9 cellular contexts compared by ENCODE assay signal in genomic region chr3:193190387-193190786, GRCh38. TPM values are rescaled to one million over a fixed set of nuclear protein-coding genes. Genes with fewer than 3 reads are reported as not detected.
DNase-seq lines count a peak whose midpoint lies in the region; TF ChIP-seq lines count a peak whose summit lies in the region.
"Had no signal": no experiment of that assay in that cellular context is flagged by ENCODE, and none has a peak within 500 bp of the region (broad histone marks: within the 10 kb centered on the region; RNA-seq: fewer than 3 reads in every experiment).

No MANE protein-coding gene starts in this region.

- CTCF ChIA-PET in RWPE1 (lab: Yijun Ruan, JAX): interaction anchor here (0.6 to 0.7 kb wide), 2 partner anchors 195 to 520 kb away, joined by 3 read pairs; no protein-coding TSS in a partner anchor

- intact Hi-C loops in spleen (cut with DNase I; ENCODE audit: low total_unique reads): no loop called here

- no peak overlapping the region for H4K8ac ChIP-seq in mesenchymal stem cell (ENCODE audit: low read length)

- H3K23ac ChIP-seq in mesenchymal stem cell (ENCODE audit: low read length in 2 of 2): no peak overlapping the region

- TF ChIP-seq CTCF in GM12865 (IDR thresholded peaks at IDR 0.05; ENCODE audit: insufficient read depth, low read depth, low read length, missing control alignments) (peak; percentile 34), astrocyte of the spinal cord (IDR thresholded peaks at IDR 0.05; ENCODE audit: low read depth, low read length) (peak; percentile 53), spleen (IDR thresholded peaks at IDR 0.05 in 8 of 11, conservative IDR thresholded peaks at IDR 0.05 in 3 of 11) (peak in 2 of 11 experiments; percentile 38 to 42), RWPE1 (conservative IDR thresholded peaks at IDR 0.05; ENCODE audit: low read depth) (no peak)

- no peak overlapping the region for H3K9ac ChIP-seq in mesenchymal stem cell (ENCODE audit: low read length)

- H4K91ac ChIP-seq in mesenchymal stem cell (ENCODE audit: low read length): no peak overlapping the region

- H3K4me1 ChIP-seq in HAP-1 (no peaks in the 10 kb centered on the region), mesenchymal stem cell (ENCODE audit: control insufficient read depth, insufficient read depth, low read depth, low read length) (no peaks in the 10 kb centered on the region), spleen (no peaks in the 10 kb centered on the region)
- H3K4me1 ChIP-seq: upper lobe of left lung had no signal

- H3K9me3 ChIP-seq in HAP-1 (no peaks in the 10 kb centered on the region), mesenchymal stem cell (ENCODE audit: control insufficient read depth, low read length) (no peaks in the 10 kb centered on the region), spleen (no peaks in the 10 kb centered on the region)
- H3K9me3 ChIP-seq: upper lobe of left lung had no signal

- H3K4ac ChIP-seq in mesenchymal stem cell (ENCODE audit: low read depth in 1 of 2, low read length in 2 of 2): no peak overlapping the region

- no peak for TF ChIP-seq POLR2A in spleen (IDR thresholded peaks at IDR 0.05)

- H2BK5ac ChIP-seq in mesenchymal stem cell (ENCODE audit: low read depth, low read length, poor library complexity, severe bottlenecking): no peak overlapping the region

- H3K4me2 ChIP-seq in mesenchymal stem cell (ENCODE audit: low read length, poor library complexity, severe bottlenecking): no peak overlapping the region

- no peak overlapping the region for H3K14ac ChIP-seq in mesenchymal stem cell (ENCODE audit: low read length in 2 of 2)

- H2BK12ac ChIP-seq in mesenchymal stem cell (ENCODE audit: low read length in 2 of 2): no peak overlapping the region

- H2AK5ac ChIP-seq in mesenchymal stem cell (ENCODE audit: low read length, severe bottlenecking): no peak overlapping the region

- POLR2A ChIA-PET in RWPE1 (lab: Yijun Ruan, JAX; ENCODE audit: low non-redundant PET): no interaction called here

- no peak overlapping the region for H2BK15ac ChIP-seq in mesenchymal stem cell (ENCODE audit: low read depth, poor library complexity, severe bottlenecking)

- no peaks in the 10 kb centered on the region for H3K79me1 ChIP-seq in mesenchymal stem cell (replicated peaks; ENCODE audit: low read length, poor library complexity, severe bottlenecking)

- H3K36me3 ChIP-seq in HAP-1 (replicated peaks) (no peaks in the 10 kb centered on the region), mesenchymal stem cell (ENCODE audit: control insufficient read depth in 1 of 2, insufficient read depth in 2 of 2, low read depth in 1 of 2, low read length in 2 of 2) (no peaks in the 10 kb centered on the region), spleen (no peaks in the 10 kb centered on the region)
- H3K36me3 ChIP-seq: upper lobe of left lung had no signal

- H3K4me3 ChIP-seq in GM12865 (ENCODE audit: low read depth, low read length) (no peak overlapping the region), HAP-1 (no peak overlapping the region), astrocyte of the spinal cord (ENCODE audit: low read depth, low read length) (no peak overlapping the region), mesenchymal stem cell (ENCODE audit: insufficient read depth in 1 of 2, low read depth in 1 of 2, low read length in 2 of 2) (no peak overlapping the region), spleen (no peak overlapping the region)
- H3K4me3 ChIP-seq: upper lobe of left lung had no signal

- H2AFZ ChIP-seq in mesenchymal stem cell (ENCODE audit: low read depth, low read length): no peak overlapping the region

- no peak overlapping the region for H3K27ac ChIP-seq in mesenchymal stem cell (ENCODE audit: low read length, poor library complexity, severe bottlenecking)
- no peak overlapping the region for H3K27ac ChIP-seq in spleen
- no peak overlapping the region for H3K27ac ChIP-seq in RWPE1
- H3K27ac ChIP-seq: upper lobe of left lung had no signal

- in situ Hi-C loops in HAP-1 (cut with MboI; ENCODE audit: low sequenced_read_pairs) (loop anchor here (25.0 kb wide), 1 partner anchor 372 kb away; the partner anchor contains the start of gene ATP13A4), astrocyte of the spinal cord (cut with HindIII; ENCODE audit: low sequenced_read_pairs) (no loop called here)

- DNase-seq in GM12865 (ENCODE audit: low read depth) (peak; percentile 48), HAP-1 (ENCODE audit: low spot score in 2 of 2) (peak; percentile 60 to 65), NCI-H2107 (lab: John Stamatoyannopoulos, UW) (peak; percentile 61), astrocyte of the spinal cord (ENCODE audit: low read depth, low spot score) (peak; percentile 21), mesenchymal stem cell (peak; percentile 10), EL (no peak), spleen (no peak), RWPE1 (ENCODE audit: low spot score) (no peak)

- no peaks in the 10 kb centered on the region for H3K27me3 ChIP-seq in HAP-1 (ENCODE audit: low read depth)
- peaks cover 0 to 7% of the 10 kb centered on the region in 2 experiments for H3K27me3 ChIP-seq in mesenchymal stem cell (ENCODE audit: control insufficient read depth in 1 of 2, insufficient read depth in 1 of 2, low read length in 2 of 2)
- H3K27me3 ChIP-seq in spleen (replicated peaks in 1 of 7): no peaks in the 10 kb centered on the region
- H3K27me3 ChIP-seq: upper lobe of left lung had no signal

- no peak overlapping the region for H3K18ac ChIP-seq in mesenchymal stem cell (ENCODE audit: low read depth in 1 of 2, low read length in 2 of 2)

- no peak overlapping the region for H2BK120ac ChIP-seq in mesenchymal stem cell (ENCODE audit: low read depth, low read length)

RNA-seq across cellular contexts. Expression of gene PLAAT1, which starts 50.6 kb away (rescaled TPM):
- 0.50 TPM for polyA plus RNA-seq in mesenchymal stem cell (2013, experiment 1 of 2)
- polyA plus RNA-seq in mesenchymal stem cell (2013, experiment 2 of 2): 0.37 TPM
- total RNA-seq in spleen: 1 to 10 TPM in 1 of 7 donors, under 1 TPM in 3, not detected in 3; 0.38 to 1.5 (median 0.53) TPM
- polyA plus RNA-seq in spleen: not detected

Comparison
In these comparisons a context has a peak if more than half of its experiments do, and no peak if none do; other contexts are left out.
1. DNase-seq: peak in GM12865 (single experiment), HAP-1 (2 of 2), NCI-H2107 (single experiment), astrocyte of the spinal cord (single experiment) and mesenchymal stem cell (single experiment); none in EL (single experiment), spleen (single experiment) and RWPE1 (single experiment).